Comparison of ENCODE assay signal across 23 cellular contexts in the genomic region with DNA sequence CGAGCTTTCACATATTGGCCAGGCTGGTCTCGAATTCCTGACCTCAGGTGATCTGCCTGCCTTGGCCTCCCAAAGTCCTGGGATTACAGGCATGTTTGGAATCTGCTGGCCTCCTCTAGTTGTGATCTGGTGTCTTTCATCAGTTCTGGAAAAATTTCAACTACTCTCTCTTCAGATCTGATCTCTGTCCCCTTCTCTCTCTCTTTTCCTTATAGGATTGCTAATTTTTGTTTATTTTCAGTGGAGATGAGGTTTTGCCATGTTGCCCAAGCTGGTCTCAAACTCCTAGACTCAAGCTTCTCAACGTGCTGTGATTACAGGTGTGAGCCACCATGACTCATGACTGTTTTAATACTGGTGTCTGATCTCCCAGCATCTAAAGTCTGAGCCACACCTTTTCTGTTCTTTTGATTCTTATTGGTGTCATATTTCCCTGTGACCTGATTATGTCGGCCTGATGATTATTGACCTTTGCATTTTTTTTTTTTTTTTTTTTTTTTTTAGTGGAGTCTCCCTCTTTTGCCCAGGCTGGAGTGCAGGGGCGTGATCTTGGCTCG. TPM values are rescaled to one million over a fixed set of nuclear protein-coding genes. Genes with fewer than 3 reads are reported as not detected.
A peak's percentile ranks its signal among the peaks of the same experiment; 100 is the strongest.
DNase-seq lines count a peak whose midpoint lies in the region; ATAC-seq, FAIRE-seq and TF ChIP-seq lines count a peak whose summit lies in the region.
"Had no signal": no experiment of that assay in that cellular context is flagged by ENCODE, and none has a peak within 500 bp of the region (broad histone marks: within the 10 kb centered on the region; RNA-seq: fewer than 3 reads in every experiment).

No MANE protein-coding gene starts in this region.

- TF ChIP-seq CTCF in PC-3 (conservative IDR thresholded peaks at IDR 0.05; ENCODE audit: low read depth, low read length) (no peak), glutamatergic neuron (IDR thresholded peaks at IDR 0.05; ENCODE audit: partially characterized antibody, unreplicated experiment) (no peak), endothelial cell (IDR thresholded peaks at IDR 0.05; ENCODE audit: unreplicated experiment) (no peak)

- DNase-seq in activated naive CD4-positive, alpha-beta T cell treated with anti-CD3 and anti-CD28 coated beads for 36 hours, result no peak
- no peak for DNase-seq in activated naive CD4-positive, alpha-beta T cell treated with Interleukin-2 at 50 U/mL for 16 hours
- DNase-seq in PC-3, result peak; percentile 10
- no peak for DNase-seq in glutamatergic neuron
- no peak for DNase-seq in urothelium cell line (ENCODE audit: low spot score)
- no peak for DNase-seq in endothelial cell (ENCODE audit: low spot score)
- no peak for DNase-seq in stimulated activated CD4-positive, alpha-beta T cell treated with anti-CD3 and anti-CD28 coated beads, Interleukin-2, amount 100 ng/mL, for 48 hours
- DNase-seq: BE2C; CD4-positive, CD25-positive, alpha-beta regulatory T cell; COR-L47; GF-D8; KBM-7; MV-4-11; NCI-H1417; NCI-H2081; NCI-H2171 treated with DMSO at 0.1 percent for 48 hours; NCI-H446 treated with DMSO at 0.1 percent for 48 hours; NCI-H774; SHP77 had no signal

- no peaks in the 10 kb centered on the region for H3K36me3 Mint-ChIP-seq in activated naive CD4-positive, alpha-beta T cell treated with anti-CD3 and anti-CD28 coated beads for 36 hours (ENCODE audit: low read depth)
- H3K36me3 Mint-ChIP-seq in glutamatergic neuron (ENCODE audit: unreplicated experiment), result no peaks in the 10 kb centered on the region
- no peaks in the 10 kb centered on the region for H3K36me3 Mint-ChIP-seq in endothelial cell (ENCODE audit: low read depth, unreplicated experiment)
- H3K36me3 Mint-ChIP-seq: CD4-positive, CD25-positive, alpha-beta regulatory T cell had no signal

- POLR2A ChIA-PET in PC-3 (lab: Charles Lee; ENCODE audit: unreplicated experiment), result no interaction called here

- H3K9me3 Mint-ChIP-seq in activated naive CD4-positive, alpha-beta T cell treated with anti-CD3 and anti-CD28 coated beads for 36 hours, result no peaks in the 10 kb centered on the region
- H3K9me3 Mint-ChIP-seq in glutamatergic neuron (ENCODE audit: unreplicated experiment) (peaks cover 4% of the 10 kb centered on the region), endothelial cell (ENCODE audit: unreplicated experiment) (no peaks in the 10 kb centered on the region)

- H3K4me3 ChIP-seq in PC-3 (ENCODE audit: low read length), result no peak overlapping the region
- H3K4me3 ChIP-seq: SK-N-MC had no signal

- no peak for FAIRE-seq in urothelium cell line (lab: Jason Lieb, UNC)
- FAIRE-seq: A204.1, H1 had no signal

- no peaks in the 10 kb centered on the region for H3K27me3 ChIP-seq in PC-3 (ENCODE audit: low read length)
- H3K27me3 ChIP-seq: BE2C had no signal

- no peaks in the 10 kb centered on the region for H3K9me2 ChIP-seq in PC-3 (replicated peaks; ENCODE audit: low read length)

- no peaks in the 10 kb centered on the region for H3K79me2 ChIP-seq in PC-3 (ENCODE audit: low read length)

- CTCF ChIA-PET in activated naive CD4-positive, alpha-beta T cell treated with anti-CD3 and anti-CD28 coated beads for 36 hours (lab: Charles Lee), result interaction anchor here (0.5 to 0.7 kb wide), 2 partner anchors 72 to 88 kb away, joined by 3 read pairs; no protein-coding TSS in a partner anchor
- CTCF ChIA-PET in PC-3 (lab: Charles Lee), result interaction anchor here (0.5 kb wide), 1 partner anchor 548 kb away, joined by 6 read pairs; no protein-coding TSS in a partner anchor

- peaks cover 7% of the 10 kb centered on the region for H3K4me1 Mint-ChIP-seq in activated naive CD4-positive, alpha-beta T cell treated with anti-CD3 and anti-CD28 coated beads for 36 hours (ENCODE audit: low read depth)
- H3K4me1 Mint-ChIP-seq in glutamatergic neuron (ENCODE audit: low read depth, unreplicated experiment) (peaks cover 5% of the 10 kb centered on the region), endothelial cell (ENCODE audit: unreplicated experiment) (peaks cover 13% of the 10 kb centered on the region)

- H3K9ac ChIP-seq in PC-3 (ENCODE audit: low read length), result no peak overlapping the region

- H3K36me3 ChIP-seq in PC-3 (ENCODE audit: low read depth, low read length), result no peaks in the 10 kb centered on the region
- H3K36me3 ChIP-seq: BE2C had no signal

- H3K27me3 Mint-ChIP-seq in activated naive CD4-positive, alpha-beta T cell treated with anti-CD3 and anti-CD28 coated beads for 36 hours (ENCODE audit: low read depth), result peaks cover 2% of the 10 kb centered on the region
- peaks cover 6% of the 10 kb centered on the region for H3K27me3 Mint-ChIP-seq in glutamatergic neuron (ENCODE audit: unreplicated experiment)
- peaks cover 5% of the 10 kb centered on the region for H3K27me3 Mint-ChIP-seq in endothelial cell (ENCODE audit: unreplicated experiment)

- no peak overlapping the region for H2AFZ ChIP-seq in PC-3 (ENCODE audit: low read length)

- intact Hi-C loops in activated naive CD4-positive, alpha-beta T cell treated with anti-CD3 and anti-CD28 coated beads for 36 hours (cut with micrococcal nuclease), result loop anchor here (5.0 kb wide), 1 partner anchor 887 kb away; no protein-coding TSS in a partner anchor
- intact Hi-C loops in PC-3 (cut with micrococcal nuclease), result loop anchor here (10.0 kb wide), 1 partner anchor 70 kb away; a partner anchor contains a TSS

- no peak for ATAC-seq in PC-3

- H3K4me1 ChIP-seq in PC-3 (ENCODE audit: insufficient read depth, low read length), result peaks cover 5% of the 10 kb centered on the region

- no peaks in the 10 kb centered on the region for H3K9me3 ChIP-seq in PC-3 (ENCODE audit: low read length)
- H3K9me3 ChIP-seq: BE2C had no signal

- BruUV-seq in PC-3 (replicated peaks; lab: Mats Ljungman, UMichigan), result no TSS peak

- no peak overlapping the region for H3K4me3 Mint-ChIP-seq in activated naive CD4-positive, alpha-beta T cell treated with anti-CD3 and anti-CD28 coated beads for 36 hours
- no peak overlapping the region for H3K4me3 Mint-ChIP-seq in glutamatergic neuron (ENCODE audit: unreplicated experiment)
- H3K4me3 Mint-ChIP-seq in endothelial cell (ENCODE audit: unreplicated experiment), result no peak overlapping the region
- H3K4me3 Mint-ChIP-seq: CD4-positive, CD25-positive, alpha-beta regulatory T cell had no signal

- no peaks in the 10 kb centered on the region for H4K20me1 ChIP-seq in PC-3 (ENCODE audit: low read length)

- no peaks in the 10 kb centered on the region for H3F3A ChIP-seq in PC-3 (ENCODE audit: low read length, unreplicated experiment)

- H3K4me2 ChIP-seq in PC-3 (ENCODE audit: low read length), result no peak overlapping the region

- H3K27ac ChIP-seq in PC-3 (ENCODE audit: low read length), result no peak overlapping the region
- H3K27ac ChIP-seq: SK-N-MC had no signal

- H3K27ac Mint-ChIP-seq in activated naive CD4-positive, alpha-beta T cell treated with anti-CD3 and anti-CD28 coated beads for 36 hours, result peak overlapping the region; percentile 56
- H3K27ac Mint-ChIP-seq in glutamatergic neuron (ENCODE audit: unreplicated experiment) (peak overlapping the region; percentile 9), endothelial cell (ENCODE audit: unreplicated experiment) (no peak overlapping the region)
- H3K27ac Mint-ChIP-seq: CD4-positive, CD25-positive, alpha-beta regulatory T cell had no signal

RNA-seq across cellular contexts. Expression of a gene that starts 10.4 kb away (rescaled TPM):
- not detected for total RNA-seq in activated naive CD4-positive, alpha-beta T cell treated with anti-CD3 and anti-CD28 coated beads for 36 hours
- not detected in 2 replicates for total RNA-seq in PC-3 (2014; rRNA removed)
- not detected for total RNA-seq in glutamatergic neuron (ENCODE audit: unreplicated experiment)
- not detected for total RNA-seq in endothelial cell (ENCODE audit: unreplicated experiment)
- total RNA-seq: CD4-positive, CD25-positive, alpha-beta regulatory T cell; H1; OCI-LY7 had no signal

RNA-seq across cellular contexts. Expression of a gene that starts 22.6 kb away (rescaled TPM):
- 1 to 10 TPM; 4.5 to 4.8 TPM for total RNA-seq in activated naive CD4-positive, alpha-beta T cell treated with anti-CD3 and anti-CD28 coated beads for 36 hours
- total RNA-seq in PC-3 (2014; rRNA removed) (5.4 and 12.0 TPM in 2 replicates), glutamatergic neuron (ENCODE audit: unreplicated experiment) (7.1 TPM), endothelial cell (ENCODE audit: unreplicated experiment) (9.0 TPM)

RNA-seq across cellular contexts. Expression of a gene that starts 39.0 kb away (rescaled TPM):
- total RNA-seq in activated naive CD4-positive, alpha-beta T cell treated with anti-CD3 and anti-CD28 coated beads for 36 hours, result 10 to 100 TPM; 11.4 TPM
- total RNA-seq in PC-3 (2014; rRNA removed) (31.5 and 38.6 TPM in 2 replicates), glutamatergic neuron (ENCODE audit: unreplicated experiment) (19.2 TPM), endothelial cell (ENCODE audit: unreplicated experiment) (17.6 TPM)

RNA-seq across cellular contexts. Expression of a gene that starts 48.7 kb away (rescaled TPM):
- not detected for total RNA-seq in activated naive CD4-positive, alpha-beta T cell treated with anti-CD3 and anti-CD28 coated beads for 36 hours
- total RNA-seq in PC-3 (2014; rRNA removed) (0.06 TPM in 1 of 2 replicates, not detected in the other), glutamatergic neuron (ENCODE audit: unreplicated experiment) (163 TPM), endothelial cell (ENCODE audit: unreplicated experiment) (86.0 TPM)
- total RNA-seq: CD4-positive, CD25-positive, alpha-beta regulatory T cell had no signal
